ENCODE assay signal across 8 cellular contexts in genomic region chr5:4868140-4868735, GRCh38.
DNase-seq lines count a peak whose midpoint lies in the region; ATAC-seq and TF ChIP-seq lines count a peak whose summit lies in the region.

No MANE protein-coding gene starts in this region.

- no peaks in the 10 kb centered on the region for H3K9me3 ChIP-seq in tibial artery

- in situ Hi-C loops in SK-MEL-5 (cut with HindIII; ENCODE audit: low pct_unique_long_range_greater_than_20kb, low sequenced_read_pairs): no loop called here

- no peak overlapping the region for H3K4me3 ChIP-seq in tibial artery

- TF ChIP-seq EP300 in Ishikawa (IDR thresholded peaks at IDR 0.05; ENCODE audit: borderline replicate concordance): no peak

- no peak overlapping the region for H3K27ac ChIP-seq in tibial artery

- ATAC-seq in GM18498 (IDR thresholded peaks at IDR 0.05; ENCODE audit: unreplicated experiment): peak; percentile 76
- ATAC-seq in HG02840 (IDR thresholded peaks at IDR 0.05; ENCODE audit: low FRiP score, unreplicated experiment): no peak

- DNase-seq in CD1c-positive myeloid dendritic cell (ENCODE audit: extremely low spot score): peak; percentile 33
- DNase-seq in SK-MEL-5 (ENCODE audit: low read depth, low spot score): peak; percentile 85
- DNase-seq in ecto neural progenitor cell (ENCODE audit: low spot score): peak; percentile 70
- DNase-seq in mucosa of gallbladder (ENCODE audit: low spot score): peak; percentile 48
- no peak for DNase-seq in tibial artery

- TF ChIP-seq RAD21 in Ishikawa (IDR thresholded peaks at IDR 0.05; ENCODE audit: low read depth): peak; percentile 48

- TF ChIP-seq CTCF in tibial artery (IDR thresholded peaks at IDR 0.05): peak; percentile 35 to 50

- intact Hi-C loops in tibial artery (cut with DNase I; ENCODE audit: low total_unique reads): no loop called here

- no peaks in the 10 kb centered on the region for H3K4me1 ChIP-seq in tibial artery

- H3K36me3 ChIP-seq in tibial artery: no peaks in the 10 kb centered on the region

- no peaks in the 10 kb centered on the region for H3K27me3 ChIP-seq in tibial artery

TF ChIP-seq in Ishikawa, 13 proteins besides CTCF, POLR2A, EP300 and RAD21:
- TF ChIP-seq REST (IDR thresholded peaks at IDR 0.05; ENCODE audit: low read depth): no peak
- 0 out of 2 replicates have a peak, but pooled peaks have one; percentile 19 for TF ChIP-seq TEAD4 (IDR thresholded peaks at IDR 0.05)
- TF ChIP-seq MAX (IDR thresholded peaks at IDR 0.05): no peak
- TF ChIP-seq TAF1 (IDR thresholded peaks at IDR 0.05; ENCODE audit: low read depth): no peak
- TF ChIP-seq YY1 (IDR thresholded peaks at IDR 0.05; ENCODE audit: low read depth): no peak
- TF ChIP-seq CEBPB (IDR thresholded peaks at IDR 0.05): no peak

Comparison
In these comparisons a context has a peak if more than half of its experiments do, and no peak if none do; other contexts are left out.
1. DNase-seq: peak in CD1c-positive myeloid dendritic cell (single experiment), SK-MEL-5 (single experiment), ecto neural progenitor cell (single experiment) and mucosa of gallbladder (single experiment); none in tibial artery (0 of 2).